In the genomic region with DNA sequence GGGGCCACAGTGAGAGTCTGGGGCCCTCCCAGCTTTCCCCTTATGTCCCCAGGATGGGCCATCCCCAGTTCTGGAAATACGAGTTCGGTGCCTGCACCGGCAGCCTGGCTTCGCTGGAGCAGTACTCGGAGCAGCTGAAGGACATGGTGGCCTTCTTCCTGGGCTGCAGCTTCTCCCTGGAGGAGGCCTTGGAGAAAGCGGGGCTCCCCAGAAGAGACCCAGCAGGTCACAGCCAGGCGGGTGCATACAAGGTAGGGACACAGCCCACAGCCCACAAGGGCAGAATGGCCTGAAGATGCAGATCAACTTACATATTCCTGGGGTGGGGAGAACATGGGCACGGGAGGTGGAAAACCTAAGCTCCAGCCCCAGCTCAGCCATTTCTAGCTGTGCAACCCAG, we compare ENCODE assay signal across 21 cellular contexts. TPM values are rescaled to one million over a fixed set of nuclear protein-coding genes. Genes with fewer than 3 reads are reported as not detected.
DNase-seq lines count a peak whose midpoint lies in the region; ATAC-seq and TF ChIP-seq lines count a peak whose summit lies in the region.
"Had no signal": no experiment of that assay in that cellular context is flagged by ENCODE, and none has a peak within 500 bp of the region (broad histone marks: within the 10 kb centered on the region; RNA-seq: fewer than 3 reads in every experiment).

No MANE protein-coding gene starts in this region.

- H3K36me3 ChIP-seq in heart right ventricle: peaks cover 0 to 96% (median 32%) of the 10 kb centered on the region in 9 donors
- H3K36me3 ChIP-seq in esophagus muscularis mucosa: peaks cover 7 to 69% (median 59%) of the 10 kb centered on the region in 4 donors
- peaks cover 7 to 58% (median 22%) of the 10 kb centered on the region in 4 donors for H3K36me3 ChIP-seq in sigmoid colon
- H3K36me3 ChIP-seq in uterus: no peaks in the 10 kb centered on the region
- H3K36me3 ChIP-seq: BE2C had no signal

- POLR2A ChIA-PET in activated CD4-positive, alpha-beta T cell treated with anti-CD3 and anti-CD28 coated beads, Interleukin-2, amount 10 ng/mL, durations not matched to agents 7 days and 5 days (lab: Charles Lee): no interaction called here

- ATAC-seq in heart right ventricle: no peak
- ATAC-seq in left cardiac atrium: no peak
- ATAC-seq: natural killer cell had no signal

- CTCF ChIA-PET in activated CD4-positive, alpha-beta T cell treated with anti-CD3 and anti-CD28 coated beads, Interleukin-2, amount 10 ng/mL, durations not matched to agents 7 days and 5 days (lab: Charles Lee): interaction anchor here (0.6 to 1.4 kb wide), 2 partner anchors 16 to 24 kb away, joined by 3 read pairs; no protein-coding TSS in a partner anchor

- no peak for TF ChIP-seq POLR2A in esophagus muscularis mucosa (IDR thresholded peaks at IDR 0.05; ENCODE audit: low read depth)
- TF ChIP-seq POLR2A in sigmoid colon (IDR thresholded peaks at IDR 0.05): no peak
- TF ChIP-seq POLR2A in uterus (IDR thresholded peaks at IDR 0.05): no peak

- H3K4me1 ChIP-seq in heart right ventricle (peaks cover 13 to 61% (median 32%) of the 10 kb centered on the region in 9 donors), esophagus muscularis mucosa (peaks cover 47 to 67% (median 58%) of the 10 kb centered on the region in 4 donors), sigmoid colon (peaks cover 0 to 30% (median 26%) of the 10 kb centered on the region in 4 donors), uterus (peaks cover 0 to 7% of the 10 kb centered on the region in 2 donors)

- no peaks in the 10 kb centered on the region for H3K27me3 ChIP-seq in heart right ventricle
- H3K27me3 ChIP-seq in esophagus muscularis mucosa: no peaks in the 10 kb centered on the region
- no peaks in the 10 kb centered on the region for H3K27me3 ChIP-seq in sigmoid colon
- no peaks in the 10 kb centered on the region for H3K27me3 ChIP-seq in uterus
- H3K27me3 ChIP-seq: BE2C had no signal

- no peak overlapping the region for H3K4me3 Mint-ChIP-seq in activated CD4-positive, alpha-beta T cell treated with anti-CD3 and anti-CD28 coated beads, Interleukin-2, amount 10 ng/mL, durations not matched to agents 7 days and 5 days
- H3K4me3 Mint-ChIP-seq: endodermal cell, immature natural killer cell, natural killer cell had no signal

- H3K4me3 ChIP-seq in heart right ventricle: no peak overlapping the region
- peak overlapping the region in 3 of 4 donors; percentile 1 to 17 (median 11) for H3K4me3 ChIP-seq in esophagus muscularis mucosa
- H3K4me3 ChIP-seq in sigmoid colon: no peak overlapping the region
- no peak overlapping the region for H3K4me3 ChIP-seq in uterus
- H3K4me3 ChIP-seq: GM23248, thoracic aorta had no signal

- WGBS in heart right ventricle, 2 donors: 93 to 95% methylated on average over 8 of the region's 8 CpGs
- WGBS in esophagus muscularis mucosa: no CpG with 5 or more reads among the region's 8 CpGs
- WGBS in sigmoid colon, 2 donors: 91 to 95% methylated on average over 8 of the region's 8 CpGs

- no peaks in the 10 kb centered on the region for H3K9me3 Mint-ChIP-seq in activated CD4-positive, alpha-beta T cell treated with anti-CD3 and anti-CD28 coated beads, Interleukin-2, amount 10 ng/mL, durations not matched to agents 7 days and 5 days
- H3K9me3 Mint-ChIP-seq: endodermal cell, immature natural killer cell, natural killer cell had no signal

- DNase-seq in heart right ventricle: no peak
- DNase-seq in left cardiac atrium: no peak
- DNase-seq in esophagus muscularis mucosa (ENCODE audit: extremely low spot score): no peak
- DNase-seq in sigmoid colon: no peak
- no peak for DNase-seq in uterus
- no peak for DNase-seq in effector CD4-positive, alpha-beta T cell
- no peak for DNase-seq in activated CD4-positive, alpha-beta T cell treated with anti-CD3 and anti-CD28 coated beads, Interleukin-2, amount 10 ng/mL, durations not matched to agents 7 days and 5 days
- no peak for DNase-seq in activated CD8-positive, alpha-beta memory T cell treated with anti-CD3 and anti-CD28 coated beads, Interleukin-2, amount 50 U/mL, for 48 hours
- DNase-seq: activated CD4-positive, alpha-beta T cell treated with anti-CD3 and anti-CD28 coated beads for 1 hour; activated T-cell treated with anti-CD3 and anti-CD28 coated beads, Interleukin-2, amount 50 U/mL, for 48 hours; amniotic stem cell; BE2C; cortex of kidney; endodermal cell; GM23248; immature natural killer cell; natural killer cell; OCI-M1; retina; stimulated activated CD4-positive, alpha-beta T cell treated with anti-CD3 and anti-CD28 coated beads, Interleukin-2, amount 100 ng/mL, for 48 hours had no signal

- no peak for TF ChIP-seq EP300 in esophagus muscularis mucosa (IDR thresholded peaks at IDR 0.05)
- no peak for TF ChIP-seq EP300 in sigmoid colon (IDR thresholded peaks at IDR 0.05)

- H3K27me3 Mint-ChIP-seq in activated CD4-positive, alpha-beta T cell treated with anti-CD3 and anti-CD28 coated beads, Interleukin-2, amount 10 ng/mL, durations not matched to agents 7 days and 5 days: no peaks in the 10 kb centered on the region

- H3K36me3 Mint-ChIP-seq in activated CD4-positive, alpha-beta T cell treated with anti-CD3 and anti-CD28 coated beads, Interleukin-2, amount 10 ng/mL, durations not matched to agents 7 days and 5 days (ENCODE audit: low read depth): peaks cover 51% of the 10 kb centered on the region
- H3K36me3 Mint-ChIP-seq: natural killer cell had no signal

- no peaks in the 10 kb centered on the region for H3K9me3 ChIP-seq in heart right ventricle
- H3K9me3 ChIP-seq in esophagus muscularis mucosa: no peaks in the 10 kb centered on the region
- H3K9me3 ChIP-seq in sigmoid colon: no peaks in the 10 kb centered on the region
- no peaks in the 10 kb centered on the region for H3K9me3 ChIP-seq in uterus
- H3K9me3 ChIP-seq: BE2C, thoracic aorta had no signal

- TF ChIP-seq CTCF in heart right ventricle (IDR thresholded peaks at IDR 0.05) (no peak), esophagus muscularis mucosa (IDR thresholded peaks at IDR 0.05) (no peak), sigmoid colon (IDR thresholded peaks at IDR 0.05) (no peak), uterus (IDR thresholded peaks at IDR 0.05) (no peak)

- intact Hi-C loops in heart right ventricle (cut with DNase I): loop anchor here in 8 of 10 donors (5.0 to 10.0 kb wide), 7 partner anchors 33 to 268 kb away; partner anchors contain the start of genes CCDC88C (in 1 of the 8) and RPS6KA5 (in 1 of the 8)
- intact Hi-C loops in left cardiac atrium (cut with DNase I): loop anchor here (5.0 kb wide), 3 partner anchors 53 to 113 kb away; partner anchors contain the start of gene RPS6KA5 (in 1 of the 2)
- intact Hi-C loops in esophagus muscularis mucosa (cut with DNase I): loop anchor here (2.0 kb wide), 1 partner anchor 111 kb away; no protein-coding TSS in a partner anchor
- intact Hi-C loops in sigmoid colon (cut with DNase I): no loop called here
- intact Hi-C loops in uterus (cut with DNase I; ENCODE audit: low total_unique reads): loop anchor here (5.0 to 10.0 kb wide), 2 partner anchors 105 to 268 kb away; partner anchors contain the start of gene RPS6KA5

- H3K27ac ChIP-seq in heart right ventricle (peak overlapping the region in 9 of 10 donors; percentile 40 to 84 (median 71)), esophagus muscularis mucosa (replicated peaks in 1 of 4) (peak overlapping the region; percentile 82 to 87 (median 85)), sigmoid colon (peak overlapping the region; percentile 64 to 85 (median 76)), uterus (peak overlapping the region; percentile 28 to 70)
- H3K27ac ChIP-seq: GM23248 had no signal

- peaks cover 5% of the 10 kb centered on the region for H3K4me1 Mint-ChIP-seq in activated CD4-positive, alpha-beta T cell treated with anti-CD3 and anti-CD28 coated beads, Interleukin-2, amount 10 ng/mL, durations not matched to agents 7 days and 5 days

- no peak overlapping the region for H3K27ac Mint-ChIP-seq in activated CD4-positive, alpha-beta T cell treated with anti-CD3 and anti-CD28 coated beads, Interleukin-2, amount 10 ng/mL, durations not matched to agents 7 days and 5 days
- H3K27ac Mint-ChIP-seq: endodermal cell, immature natural killer cell, natural killer cell had no signal

RNA-seq across cellular contexts. Expression of gene DGLUCY, which starts 56.1 kb away (rescaled TPM):
- total RNA-seq in heart right ventricle (100 to 1,000 TPM; 124 to 270 (median 208) TPM), left cardiac atrium (100 to 1,000 TPM; 110 to 129 TPM), esophagus muscularis mucosa (10 to 100 TPM; 47.2 to 88.2 (median 66.5) TPM), sigmoid colon (10 to 100 TPM; 44.4 to 99.4 (median 68.0) TPM), uterus (10 to 100 TPM; 14.7 to 81.5 (median 61.6) TPM)
- polyA plus RNA-seq in heart right ventricle (100 to 1,000 TPM in 1 of 2 donors, 10 to 100 TPM in 1; 43.5 to 184 TPM), sigmoid colon (10 to 100 TPM; 14.4 to 49.8 (median 16.2) TPM)
- total RNA-seq in activated CD4-positive, alpha-beta T cell treated with anti-CD3 and anti-CD28 coated beads, Interleukin-2, amount 10 ng/mL, durations not matched to agents 7 days and 5 days: 100 to 1,000 TPM; 109 to 110 TPM

Comparison
In these comparisons a context has a peak if more than half of its experiments do, and no peak if none do; other contexts are left out.
1. H3K4me3 ChIP-seq: peak in esophagus muscularis mucosa (3 of 4); none in heart right ventricle (0 of 10), sigmoid colon (0 of 4) and uterus (0 of 2).
2. Peak in every context shown above with its lines, with median percentiles within 50 percentile points of each other: H3K27ac ChIP-seq.